14 cellular contexts compared by ENCODE assay signal in genomic region chrX:7086384-7086783, GRCh38.
DNase-seq lines count a peak whose midpoint lies in the region; ATAC-seq, FAIRE-seq and TF ChIP-seq lines count a peak whose summit lies in the region.
"Had no signal": no experiment of that assay in that cellular context is flagged by ENCODE, and none has a peak within 500 bp of the region (broad histone marks: within the 10 kb centered on the region; RNA-seq: fewer than 3 reads in every experiment).

No MANE protein-coding gene starts in this region.

- H3K9me3 Mint-ChIP-seq in activated CD8-positive, alpha-beta memory T cell treated with anti-CD3 and anti-CD28 coated beads, Interleukin-2, amount 10 ng/mL, durations not matched to agents 7 days and 5 days (ENCODE audit: low read depth), result no peaks in the 10 kb centered on the region

- ATAC-seq in activated CD8-positive, alpha-beta memory T cell treated with anti-CD3 and anti-CD28 coated beads, Interleukin-2, amount 10 ng/mL, durations not matched to agents 7 days and 5 days, result no peak
- peak; percentile 24 for ATAC-seq in HG02885 (IDR thresholded peaks at IDR 0.05; ENCODE audit: poor library complexity, unreplicated experiment)
- ATAC-seq in GM18519 (IDR thresholded peaks at IDR 0.05; ENCODE audit: low FRiP score, unreplicated experiment), result no peak

- 0 out of 2 replicates have a peak, but pooled peaks cover 3% of the 10 kb centered on the region for H3K36me3 ChIP-seq in OCI-LY7 (ENCODE audit: insufficient read depth, low read length)
- H3K36me3 ChIP-seq: SJCRH30, upper lobe of left lung had no signal

- H3K4me3 Mint-ChIP-seq in activated CD8-positive, alpha-beta memory T cell treated with anti-CD3 and anti-CD28 coated beads, Interleukin-2, amount 10 ng/mL, durations not matched to agents 7 days and 5 days, result no peak overlapping the region

- BruUV-seq in OCI-LY7 (replicated peaks; lab: Mats Ljungman, UMichigan), result no TSS peak

- no peak overlapping the region for H3K27ac Mint-ChIP-seq in activated CD8-positive, alpha-beta memory T cell treated with anti-CD3 and anti-CD28 coated beads, Interleukin-2, amount 10 ng/mL, durations not matched to agents 7 days and 5 days

- H3K4me1 Mint-ChIP-seq in activated CD8-positive, alpha-beta memory T cell treated with anti-CD3 and anti-CD28 coated beads, Interleukin-2, amount 10 ng/mL, durations not matched to agents 7 days and 5 days, result peaks cover 56% of the 10 kb centered on the region

- intact Hi-C loops in OCI-LY7 (cut with micrococcal nuclease; ENCODE audit: unreplicated experiment), result loop anchor here (10.0 kb wide), 2 partner anchors 138 to 232 kb away; no protein-coding TSS in a partner anchor

- peak overlapping the region; percentile 25; the same call in 1 of the 2 replicates for H3K4me2 ChIP-seq in OCI-LY7 (ENCODE audit: low read length)

- peaks cover 10% of the 10 kb centered on the region for H3K36me3 Mint-ChIP-seq in activated CD8-positive, alpha-beta memory T cell treated with anti-CD3 and anti-CD28 coated beads, Interleukin-2, amount 10 ng/mL, durations not matched to agents 7 days and 5 days

- H3K27ac ChIP-seq in OCI-LY7 (ENCODE audit: low read depth, low read length, poor library complexity, severe bottlenecking), result peak overlapping the region; percentile 96
- H3K27ac ChIP-seq: esophagus squamous epithelium, pancreas, upper lobe of left lung had no signal

- no peaks in the 10 kb centered on the region for H3K9me2 ChIP-seq in OCI-LY7 (ENCODE audit: insufficient read depth, low read length)

- no peak for TF ChIP-seq CTCF in OCI-LY7 (conservative IDR thresholded peaks at IDR 0.05; ENCODE audit: low read length)

- H4K20me1 ChIP-seq in OCI-LY7 (ENCODE audit: insufficient read depth, low read length), result no peaks in the 10 kb centered on the region; the same call in 1 of the 2 replicates

- H3K27me3 Mint-ChIP-seq in activated CD8-positive, alpha-beta memory T cell treated with anti-CD3 and anti-CD28 coated beads, Interleukin-2, amount 10 ng/mL, durations not matched to agents 7 days and 5 days, result no peaks in the 10 kb centered on the region

- FAIRE-seq in HTR-8/SVneo (lab: Jason Lieb, UNC), result no peak
- FAIRE-seq: H54, pancreas had no signal

- H3K4me3 ChIP-seq in OCI-LY7 (ENCODE audit: low read depth, low read length, poor library complexity, severe bottlenecking), result no peak overlapping the region
- H3K4me3 ChIP-seq: esophagus squamous epithelium, pancreas, SJCRH30, upper lobe of left lung had no signal

- no peaks in the 10 kb centered on the region for H3K9me3 ChIP-seq in OCI-LY7 (ENCODE audit: low read length)
- H3K9me3 ChIP-seq: esophagus squamous epithelium, pancreas, SJCRH30, upper lobe of left lung had no signal

- CTCF ChIA-PET in activated CD8-positive, alpha-beta memory T cell treated with anti-CD3 and anti-CD28 coated beads, Interleukin-2, amount 10 ng/mL, durations not matched to agents 7 days and 5 days (lab: Charles Lee), result no interaction called here
- CTCF ChIA-PET in OCI-LY7 (lab: Charles Lee; ENCODE audit: unreplicated experiment), result no interaction called here

- H3K79me2 ChIP-seq in OCI-LY7 (ENCODE audit: insufficient read depth, low read depth, low read length), result peaks cover 17% of the 10 kb centered on the region; the same call in 1 of the 2 replicates

- POLR2A ChIA-PET in OCI-LY7 (lab: Charles Lee), result no interaction called here

- peaks cover 93% of the 10 kb centered on the region for H3K4me1 ChIP-seq in OCI-LY7 (ENCODE audit: insufficient read depth, low read length, poor library complexity, severe bottlenecking)
- H3K4me1 ChIP-seq: pancreas had no signal

- DNase-seq in activated CD8-positive, alpha-beta memory T cell treated with anti-CD3 and anti-CD28 coated beads, Interleukin-2, amount 10 ng/mL, durations not matched to agents 7 days and 5 days, result peak; percentile 40
- no peak for DNase-seq in activated CD8-positive, alpha-beta memory T cell treated with anti-CD3 and anti-CD28 coated beads, Interleukin-2, amount 50 U/mL, for 48 hours
- no peak for DNase-seq in OCI-LY7 (ENCODE audit: low spot score)
- DNase-seq in DMS114 treated with DMSO at 0.1 percent for 48 hours (lab: John Stamatoyannopoulos, UW; ENCODE audit: unreplicated experiment), result no peak
- no peak for DNase-seq in HTR-8/SVneo (ENCODE audit: insufficient read length, low spot score)
- no peak for DNase-seq in hypothalamus (lab: John Stamatoyannopoulos, UW)
- DNase-seq: esophagus squamous epithelium, kidney glomerular epithelial cell, pancreas had no signal

- no peak overlapping the region for H2AFZ ChIP-seq in OCI-LY7 (ENCODE audit: low read length)
